8 cellular contexts compared by ENCODE assay signal in genomic region chr10:132637477-132638129, GRCh38.
A peak's percentile ranks its signal among the peaks of the same experiment; 100 is the strongest.
DNase-seq lines count a peak whose midpoint lies in the region; ATAC-seq and TF ChIP-seq lines count a peak whose summit lies in the region.

No MANE protein-coding gene starts in this region.

- intact Hi-C loops in activated naive CD4-positive, alpha-beta T cell treated with anti-CD3 and anti-CD28 coated beads for 36 hours (cut with micrococcal nuclease) = loop anchor here (1.0 to 10.0 kb wide), 3 partner anchors 101 to 253 kb away; partner anchors contain the start of gene INPP5A
- intact Hi-C loops in right lobe of liver (cut with DNase I) = loop anchor here in 1 of 2 donors (10.0 kb wide), 1 partner anchor 253 kb away; no protein-coding TSS in a partner anchor
- intact Hi-C loops in tibial artery (cut with DNase I; ENCODE audit: low total_unique reads) = loop anchor here (2.0 to 10.0 kb wide), 4 partner anchors 63 to 179 kb away; partner anchors contain the start of gene INPP5A

- H3K4me3 ChIP-seq in RWPE2 (ENCODE audit: severe bottlenecking) = no peak overlapping the region
- no peak overlapping the region for H3K4me3 ChIP-seq in right lobe of liver
- H3K4me3 ChIP-seq in tibial artery = peak overlapping the region; percentile 0 to 1

- H3K9me3 ChIP-seq in RWPE2 (ENCODE audit: severe bottlenecking) = no peaks in the 10 kb centered on the region
- no peaks in the 10 kb centered on the region for H3K9me3 ChIP-seq in right lobe of liver
- H3K9me3 ChIP-seq in tibial artery = no peaks in the 10 kb centered on the region

- TF ChIP-seq CTCF in RWPE2 (IDR thresholded peaks at IDR 0.05; ENCODE audit: poor library complexity, severe bottlenecking) (peak; percentile 75), right lobe of liver (IDR thresholded peaks at IDR 0.05) (peak; percentile 63 to 78 (median 64)), tibial artery (IDR thresholded peaks at IDR 0.05) (peak; percentile 72 to 76)

- H3K27me3 Mint-ChIP-seq in activated naive CD4-positive, alpha-beta T cell treated with anti-CD3 and anti-CD28 coated beads for 36 hours (ENCODE audit: low read depth) = no peaks in the 10 kb centered on the region

- H3K36me3 Mint-ChIP-seq in activated naive CD4-positive, alpha-beta T cell treated with anti-CD3 and anti-CD28 coated beads for 36 hours (ENCODE audit: low read depth) = no peaks in the 10 kb centered on the region

- H3K9me3 Mint-ChIP-seq in activated naive CD4-positive, alpha-beta T cell treated with anti-CD3 and anti-CD28 coated beads for 36 hours = peaks cover 2% of the 10 kb centered on the region

- TF ChIP-seq POLR2A in right lobe of liver (IDR thresholded peaks at IDR 0.05) = no peak

- H3K4me1 Mint-ChIP-seq in activated naive CD4-positive, alpha-beta T cell treated with anti-CD3 and anti-CD28 coated beads for 36 hours (ENCODE audit: low read depth) = peaks cover 12% of the 10 kb centered on the region

- DNase-seq in activated naive CD4-positive, alpha-beta T cell treated with anti-CD3 and anti-CD28 coated beads for 36 hours = peak; percentile 24
- DNase-seq in activated naive CD4-positive, alpha-beta T cell treated with anti-CD3 and anti-CD28 coated beads, Interleukin-2, amount 50 U/mL, for 16 hours = no peak
- DNase-seq in HK-2 (ENCODE audit: unreplicated experiment) = peak; percentile 28
- peak; percentile 38 for DNase-seq in RWPE2 (ENCODE audit: low spot score)
- peak; percentile 7 for DNase-seq in effector CD8-positive, alpha-beta T cell (lab: John Stamatoyannopoulos, UW)
- DNase-seq in right lobe of liver = peak in 2 of 3 donors; percentile 16 to 18
- DNase-seq in tibial artery = no peak

- no peak overlapping the region for H3K27ac Mint-ChIP-seq in activated naive CD4-positive, alpha-beta T cell treated with anti-CD3 and anti-CD28 coated beads for 36 hours

- H3K4me1 ChIP-seq in RWPE2 (ENCODE audit: insufficient read depth, poor library complexity, severe bottlenecking) (no peaks in the 10 kb centered on the region), right lobe of liver (no peaks in the 10 kb centered on the region), tibial artery (peaks cover 0 to 69% (median 34%) of the 10 kb centered on the region in 4 donors)

- H3K4me3 Mint-ChIP-seq in activated naive CD4-positive, alpha-beta T cell treated with anti-CD3 and anti-CD28 coated beads for 36 hours = no peak overlapping the region

- 35% methylated on average over 17 of the region's 19 CpGs for WGBS in right lobe of liver (ENCODE audit: insufficient coverage, low coverage, low lambda C conversion rate, missing lambda C conversion rate)

- ATAC-seq in RWPE2 (ENCODE audit: low read depth) (peak; percentile 82), right lobe of liver (peak; percentile 72 to 92 (median 82)), esophagus mucosa (no peak)

- H3K27ac ChIP-seq in RWPE2 (ENCODE audit: poor library complexity, severe bottlenecking) (no peak overlapping the region), right lobe of liver (no peak overlapping the region), tibial artery (peak overlapping the region in 1 of 2 donors; percentile 41)

- CTCF ChIA-PET in activated naive CD4-positive, alpha-beta T cell treated with anti-CD3 and anti-CD28 coated beads for 36 hours (lab: Charles Lee) = interaction anchor here (1.2 kb wide), 1 partner anchor 178 kb away, joined by 5 read pairs; no protein-coding TSS in a partner anchor

- H3K27me3 ChIP-seq in RWPE2 (ENCODE audit: insufficient read depth, poor library complexity, severe bottlenecking) (no peaks in the 10 kb centered on the region), right lobe of liver (no peaks in the 10 kb centered on the region), tibial artery (no peaks in the 10 kb centered on the region)

- no peaks in the 10 kb centered on the region for H3K36me3 ChIP-seq in RWPE2 (ENCODE audit: low read depth)
- no peaks in the 10 kb centered on the region for H3K36me3 ChIP-seq in right lobe of liver
- H3K36me3 ChIP-seq in tibial artery = no peaks in the 10 kb centered on the region

Comparison
In these comparisons a context has a peak if more than half of its experiments do, and no peak if none do; other contexts are left out.
1. DNase-seq: peak in activated naive CD4-positive, alpha-beta T cell treated with anti-CD3 and anti-CD28 coated beads for 36 hours (single experiment), HK-2 (single experiment), RWPE2 (single experiment), effector CD8-positive, alpha-beta T cell (single experiment) and right lobe of liver (2 of 3); none in activated naive CD4-positive, alpha-beta T cell treated with anti-CD3 and anti-CD28 coated beads, Interleukin-2, amount 50 U/mL, for 16 hours (single experiment) and tibial artery (0 of 2).
2. H3K4me3 ChIP-seq: peak in tibial artery (2 of 2); none in RWPE2 (single experiment) and right lobe of liver (0 of 3).
3. Peak in every context shown above with its lines, with median percentiles within 50 percentile points of each other: CTCF ChIP-seq.